ENCODE assay signal across 1 cellular context in genomic region chr2:24972315-24972958, GRCh38.
TF ChIP-seq lines count a peak whose summit lies in the region.

No MANE protein-coding gene starts in this region.

TF ChIP-seq in K562, 482 proteins besides CTCF, POLR2A, EP300 and RAD21 (continued from another document):
- TF ChIP-seq ZNF592 (IDR thresholded peaks at IDR 0.05) (peak; percentile 80), ZNF639 (CRISPR knock-in tag; conservative IDR thresholded peaks at IDR 0.05 in 1 of 2, IDR thresholded peaks at IDR 0.05 in 1 of 2) (no peak), SNRNP70 (optimal IDR thresholded peaks at IDR 0.05; ENCODE audit: low read depth, low read length) (no peak), ZNF511 (CRISPR knock-in tag; IDR thresholded peaks at IDR 0.05) (0 out of 2 replicates have a peak, but pooled peaks have one; percentile 0), GMEB1 (CRISPR knock-in tag; IDR thresholded peaks at IDR 0.05) (no peak), EHMT2 (IDR thresholded peaks at IDR 0.05) (no peak), FOXK2 (conservative IDR thresholded peaks at IDR 0.05 in 1 of 2, IDR thresholded peaks at IDR 0.05 in 1 of 2; ENCODE audit: low read depth in 2 of 2) (0 out of 4 replicates have a peak, but pooled peaks of 1 of the 2 experiments have one; percentile 1), ZNF584 (CRISPR knock-in tag; IDR thresholded peaks at IDR 0.05; ENCODE audit: low read depth) (peak; percentile 35; the same call in 1 of the 2 replicates), BRD4 (IDR thresholded peaks at IDR 0.05) (peak; percentile 86; the same call in 1 of the 2 replicates), SMAD3 (CRISPR knock-in tag; conservative IDR thresholded peaks at IDR 0.05) (no peak), AFF1 (IDR thresholded peaks at IDR 0.05; ENCODE audit: low read depth in 1 of 2, partially characterized antibody in 2 of 2) (peak in 1 of 2 experiments; percentile 49), E2F6 (IDR thresholded peaks at IDR 0.05; ENCODE audit: borderline replicate concordance in 1 of 2, extremely low read depth in 1 of 2, insufficient read depth in 1 of 2, insufficient read length in 1 of 2, low read depth in 1 of 2, low read length in 1 of 2, poor library complexity in 1 of 2, severe bottlenecking in 1 of 2) (peak in 1 of 2 experiments; percentile 41), PHB2 (IDR thresholded peaks at IDR 0.05; ENCODE audit: low read depth) (0 out of 2 replicates have a peak, but pooled peaks have one; percentile 12), ZNF3 (CRISPR knock-in tag; IDR thresholded peaks at IDR 0.05) (no peak), CGGBP1 (CRISPR knock-in tag; IDR thresholded peaks at IDR 0.05) (no peak; the same call in 1 of the 2 replicates), RERE (CRISPR knock-in tag; IDR thresholded peaks at IDR 0.05; ENCODE audit: borderline replicate concordance) (no peak), GATAD2B (IDR thresholded peaks at IDR 0.05; ENCODE audit: borderline replicate concordance) (0 out of 2 replicates have a peak, but pooled peaks have one; percentile 12), CCAR2 (IDR thresholded peaks at IDR 0.05; ENCODE audit: low read depth, low read length) (no peak), BRD9 (IDR thresholded peaks at IDR 0.05; ENCODE audit: low read depth, partially characterized antibody) (peak; percentile 57), MEIS2 (IDR thresholded peaks at IDR 0.05; ENCODE audit: partially characterized antibody) (peak; percentile 57), L3MBTL2 (IDR thresholded peaks at IDR 0.05) (peak; percentile 59), ZNF175 (CRISPR knock-in tag; IDR thresholded peaks at IDR 0.05; ENCODE audit: low read depth) (peak; percentile 73), THRB (CRISPR knock-in tag; conservative IDR thresholded peaks at IDR 0.05) (no peak), SMARCE1 (IDR thresholded peaks at IDR 0.05) (peak; percentile 58; the same call in 1 of the 2 replicates), FOXP4 (CRISPR knock-in tag; IDR thresholded peaks at IDR 0.05; ENCODE audit: borderline replicate concordance) (no peak)
